Comparison of ENCODE assay signal across 1 cellular context in genomic region chrX:68732906-68733493, GRCh38.
TF ChIP-seq lines count a peak whose summit lies in the region.

No MANE protein-coding gene starts in this region.

TF ChIP-seq in K562, 482 proteins besides CTCF, POLR2A, EP300 and RAD21 (continued from another document):
- no peak for TF ChIP-seq PRDM10 (IDR thresholded peaks at IDR 0.05; ENCODE audit: partially characterized antibody)
- TF ChIP-seq ZBTB17 (CRISPR knock-in tag; IDR thresholded peaks at IDR 0.05) = no peak
- no peak for TF ChIP-seq RHOXF2B (CRISPR knock-in tag; conservative IDR thresholded peaks at IDR 0.05)
- no peak for TF ChIP-seq PTBP1 (IDR thresholded peaks at IDR 0.05; ENCODE audit: low read depth, low read length)
- no peak for TF ChIP-seq MXI1 (IDR thresholded peaks at IDR 0.05; ENCODE audit: low read depth, low read length)
- TF ChIP-seq ZNF695 (CRISPR knock-in tag; IDR thresholded peaks at IDR 0.05) = no peak
- TF ChIP-seq SMC3 (conservative IDR thresholded peaks at IDR 0.05; ENCODE audit: insufficient read depth, low read depth, low read length) = peak; percentile 79
- no peak for TF ChIP-seq RBM22 (IDR thresholded peaks at IDR 0.05; ENCODE audit: low read depth, low read length, poor library complexity, severe bottlenecking)
- no peak for TF ChIP-seq EHMT2 (IDR thresholded peaks at IDR 0.05)
- TF ChIP-seq CC2D1A (IDR thresholded peaks at IDR 0.05) = 0 out of 2 replicates have a peak, but pooled peaks have one; percentile 17
- no peak for TF ChIP-seq UBTF (IDR thresholded peaks at IDR 0.05; ENCODE audit: borderline replicate concordance in 1 of 2, low read depth in 2 of 2, low read length in 2 of 2)
- TF ChIP-seq HOMEZ (CRISPR knock-in tag; IDR thresholded peaks at IDR 0.05) = no peak
- no peak for TF ChIP-seq ZBED1 (IDR thresholded peaks at IDR 0.05)
- peak; percentile 33; the same call in 1 of the 2 replicates for TF ChIP-seq DEAF1 (CRISPR knock-in tag; IDR thresholded peaks at IDR 0.05)
- no peak for TF ChIP-seq ZNF175 (CRISPR knock-in tag; IDR thresholded peaks at IDR 0.05; ENCODE audit: low read depth)
- no peak for TF ChIP-seq MAZ (CRISPR knock-in tag; conservative IDR thresholded peaks at IDR 0.05 in 1 of 2, IDR thresholded peaks at IDR 0.05 in 1 of 2)
